28 cellular contexts compared by ENCODE assay signal in the genomic region with DNA sequence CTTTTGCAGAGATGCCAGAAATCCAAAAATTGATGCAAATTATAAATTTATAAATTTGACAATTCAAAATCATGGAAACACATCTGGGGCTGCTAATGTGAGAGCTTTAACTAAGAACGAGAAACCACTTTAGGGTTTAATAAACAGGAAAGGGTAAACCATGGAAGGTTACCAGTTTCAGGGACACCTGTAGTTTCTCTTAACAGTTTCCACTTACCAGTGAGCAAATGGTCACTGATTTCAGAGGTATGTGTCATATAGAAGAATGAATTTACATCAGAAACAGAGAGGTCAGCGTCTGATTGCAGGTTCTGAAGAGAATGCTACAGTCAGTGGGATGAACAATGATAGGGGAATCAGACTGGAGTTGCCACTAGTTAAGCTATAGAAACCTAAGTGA. TPM values are rescaled to one million over a fixed set of nuclear protein-coding genes. Genes with fewer than 3 reads are reported as not detected.
"Had no signal": no experiment of that assay in that cellular context is flagged by ENCODE, and none has a peak within 500 bp of the region (broad histone marks: within the 10 kb centered on the region; RNA-seq: fewer than 3 reads in every experiment).

No MANE protein-coding gene starts in this region.

- H3K4me3 Mint-ChIP-seq: T-cell; T-helper 1 cell treated with Interleukin-12 subunit alpha and Interleukin-12 subunit beta and Interleukin-4 antibody, amounts not matched to agents 30 μg/mL and 1 μg/mL, for 36 hours had no signal

- H3K36me3 ChIP-seq: MG63, Peyer's patch, SJSA1 had no signal

- H2AFZ ChIP-seq: PC-9 had no signal

- H3K9me3 Mint-ChIP-seq: T-helper 1 cell treated with Interleukin-12 subunit alpha and Interleukin-12 subunit beta and Interleukin-4 antibody, amounts not matched to agents 30 μg/mL and 1 μg/mL, for 36 hours had no signal

- H3K27ac Mint-ChIP-seq: T-cell; T-helper 1 cell treated with Interleukin-12 subunit alpha and Interleukin-12 subunit beta and Interleukin-4 antibody, amounts not matched to agents 30 μg/mL and 1 μg/mL, for 36 hours had no signal

- FAIRE-seq: HTR-8/SVneo had no signal

- H3K36me3 Mint-ChIP-seq: T-cell had no signal

- H3K4me1 ChIP-seq: Peyer's patch, SJSA1 had no signal

- H3K27ac ChIP-seq: HL-60, PC-9, Peyer's patch, SJSA1 had no signal

- H3K9me3 ChIP-seq: MG63, Peyer's patch, SJSA1, SK-N-SH had no signal

- H3K4me3 ChIP-seq: MG63, PC-9, Peyer's patch, SJSA1 had no signal

- H3K27me3 ChIP-seq: MG63, Peyer's patch had no signal

- H3K4me2 ChIP-seq: PC-9, SK-N-SH had no signal

- ATAC-seq: Right ventricle myocardium inferior, T-cell had no signal

- H3K4me1 Mint-ChIP-seq: T-cell had no signal

- H3K9ac ChIP-seq: SK-N-SH had no signal

- DNase-seq: Karpas-422; KBM-7; MG63; NCI-H1092 treated with DMSO at 0.1 percent for 48 hours; NCI-H1436; NCI-H187; NCI-H2029; NCI-H2081 treated with DMSO at 0.1 percent for 48 hours; NCI-H2171 treated with DMSO at 0.1 percent for 48 hours; NCI-H226; NCI-H446; NCI-H510A; NCI-H524 treated with DMSO at 0.1 percent for 48 hours; NCI-H774; NK-92 treated with Interleukin-12 subunit alpha and Interleukin-12 subunit beta, amount 100 ng/mL, for 24 hours; OCI-M1; PC-9; Peyer's patch; SHP77 treated with DMSO at 0.1 percent for 48 hours; SK-N-SH; SW 1271; T-cell had no signal

- H3K9me2 ChIP-seq: SK-N-SH had no signal

RNA-seq across cellular contexts. Expression of a gene that starts 24.8 kb away (rescaled TPM):
- total RNA-seq: PC-9, RPMI7951, SJSA1, T-cell had no signal
- polyA plus RNA-seq: SK-N-SH had no signal
